Comparison of ENCODE assay signal across 14 cellular contexts in the genomic region with DNA sequence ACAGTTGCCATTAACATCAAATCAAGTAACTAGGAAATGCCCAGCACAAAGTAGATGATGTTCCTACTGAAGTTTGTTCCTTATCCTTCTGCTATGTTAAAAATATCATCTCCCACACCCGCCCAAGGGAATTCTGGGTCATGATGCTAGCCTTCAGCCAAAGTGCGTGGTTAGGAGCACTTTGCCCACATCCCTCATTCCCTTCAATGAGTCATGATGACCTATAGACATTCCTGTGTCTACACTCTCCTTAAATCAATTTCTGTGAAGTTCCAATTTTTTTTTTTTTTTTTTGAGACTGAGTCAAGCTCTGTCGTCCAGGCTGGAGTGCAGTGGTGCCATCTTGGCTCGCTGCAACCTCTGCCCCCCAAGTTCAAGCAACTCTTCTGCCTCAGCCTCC. TPM values are rescaled to one million over a fixed set of nuclear protein-coding genes. Genes with fewer than 3 reads are reported as not detected.
DNase-seq lines count a peak whose midpoint lies in the region; ATAC-seq, FAIRE-seq and TF ChIP-seq lines count a peak whose summit lies in the region.
"Had no signal": no experiment of that assay in that cellular context is flagged by ENCODE, and none has a peak within 500 bp of the region (broad histone marks: within the 10 kb centered on the region; RNA-seq: fewer than 3 reads in every experiment).

No MANE protein-coding gene starts in this region.

- H4K20me1 ChIP-seq in osteoblast (ENCODE audit: insufficient read depth, low read length) = no peaks in the 10 kb centered on the region
- H4K20me1 ChIP-seq in OCI-LY7 (ENCODE audit: insufficient read depth, low read length) = no peaks in the 10 kb centered on the region

- H3K36me3 ChIP-seq in BJ (ENCODE audit: control insufficient read depth, insufficient read depth, low read length) = no peaks in the 10 kb centered on the region
- H3K36me3 ChIP-seq in osteoblast (ENCODE audit: insufficient read depth, low read length) = no peaks in the 10 kb centered on the region
- H3K36me3 ChIP-seq in OCI-LY7 (ENCODE audit: insufficient read depth, low read length) = no peaks in the 10 kb centered on the region
- H3K36me3 ChIP-seq: pancreas had no signal

- H2AFZ ChIP-seq in osteoblast (ENCODE audit: low read length) = no peak overlapping the region
- H2AFZ ChIP-seq in OCI-LY7 (ENCODE audit: low read length) = no peak overlapping the region

- no peaks in the 10 kb centered on the region for H3K9me2 ChIP-seq in OCI-LY7 (ENCODE audit: insufficient read depth, low read length)

- intact Hi-C loops in OCI-LY7 (cut with micrococcal nuclease; ENCODE audit: unreplicated experiment) = no loop called here

- H3K9me3 ChIP-seq in osteoblast (ENCODE audit: low read depth, low read length) (no peaks in the 10 kb centered on the region), OCI-LY7 (ENCODE audit: low read length) (no peaks in the 10 kb centered on the region)
- H3K9me3 ChIP-seq: pancreas had no signal

- FAIRE-seq in frontal cortex (lab: Jason Lieb, UNC) = no peak
- FAIRE-seq: pancreas had no signal

- H3K4me3 ChIP-seq in BJ (ENCODE audit: low read depth, low read length) = no peak overlapping the region
- no peak overlapping the region for H3K4me3 ChIP-seq in cardiac fibroblast (replicated peaks in 1 of 2; ENCODE audit: low read depth in 2 of 2, low read length in 2 of 2)
- H3K4me3 ChIP-seq in osteoblast (ENCODE audit: insufficient read depth, low read length) = no peak overlapping the region
- no peak overlapping the region for H3K4me3 ChIP-seq in OCI-LY7 (ENCODE audit: low read depth, low read length, poor library complexity, severe bottlenecking)
- H3K4me3 ChIP-seq: pancreas had no signal

- H3K4me1 ChIP-seq in osteoblast (ENCODE audit: insufficient read depth, low read length) = peaks cover 40% of the 10 kb centered on the region
- H3K4me1 ChIP-seq in OCI-LY7 (ENCODE audit: insufficient read depth, low read length, poor library complexity, severe bottlenecking) = no peaks in the 10 kb centered on the region
- H3K4me1 ChIP-seq: pancreas had no signal

- POLR2A ChIA-PET in BJ (lab: Charles Lee) = interaction anchor here (0.6 kb wide), 2 partner anchors 134 to 886 kb away, joined by 3 to 5 read pairs; no protein-coding TSS in a partner anchor
- POLR2A ChIA-PET in OCI-LY7 (lab: Charles Lee) = no interaction called here

- TF ChIP-seq CTCF in BJ (IDR thresholded peaks at IDR 0.05; ENCODE audit: insufficient read depth, low read depth, low read length) (no peak), cardiac fibroblast (IDR thresholded peaks at IDR 0.05; ENCODE audit: low read depth, low read length) (no peak), osteoblast (IDR thresholded peaks at IDR 0.05; ENCODE audit: extremely low read depth, low read depth, low read length) (no peak), OCI-LY7 (conservative IDR thresholded peaks at IDR 0.05; ENCODE audit: low read length) (no peak)

- peak; percentile 87 for DNase-seq in BJ (ENCODE audit: low read depth)
- DNase-seq in M059J (ENCODE audit: low read depth) = peak; percentile 97
- DNase-seq in cardiac fibroblast (ENCODE audit: low read depth in 2 of 2) = peak; percentile 77 to 96
- DNase-seq in osteoblast (ENCODE audit: insufficient read length, low spot score, missing footprints) = peak; percentile 87
- no peak for DNase-seq in frontal cortex (ENCODE audit: low spot score in 2 of 2)
- no peak for DNase-seq in Ammon's horn (ENCODE audit: low spot score)
- DNase-seq in OCI-LY7 (ENCODE audit: low spot score) = no peak
- DNase-seq: activated CD4-positive, alpha-beta T cell treated with anti-CD3 and anti-CD28 coated beads, Interleukin-2, amount 50 U/mL, for 1 hour; CD4-positive, CD25-positive, alpha-beta regulatory T cell; NCI-H2029 treated with DMSO at 0.1 percent for 48 hours; pancreas had no signal

- BruUV-seq in OCI-LY7 (replicated peaks; lab: Mats Ljungman, UMichigan) = no TSS peak

- H3K27me3 ChIP-seq in BJ (ENCODE audit: control insufficient read depth, insufficient read depth, low read length) (no peaks in the 10 kb centered on the region), osteoblast (ENCODE audit: insufficient read depth, low read length) (no peaks in the 10 kb centered on the region)
- H3K27me3 ChIP-seq: pancreas had no signal

- ATAC-seq in HG02588 (IDR thresholded peaks at IDR 0.05; ENCODE audit: unreplicated experiment) = no peak
- ATAC-seq: pancreas had no signal

- peak overlapping the region; percentile 100 for H3K27ac ChIP-seq in osteoblast (ENCODE audit: low read depth, low read length)
- no peak overlapping the region for H3K27ac ChIP-seq in OCI-LY7 (ENCODE audit: low read depth, low read length, poor library complexity, severe bottlenecking)
- H3K27ac ChIP-seq: pancreas had no signal

- H3K4me2 ChIP-seq in osteoblast (ENCODE audit: insufficient read depth, low read length) (peak overlapping the region; percentile 53), OCI-LY7 (ENCODE audit: low read length) (no peak overlapping the region)

- H3K79me2 ChIP-seq in osteoblast (ENCODE audit: insufficient read depth, low read length) = peaks cover 4% of the 10 kb centered on the region
- no peaks in the 10 kb centered on the region for H3K79me2 ChIP-seq in OCI-LY7 (ENCODE audit: insufficient read depth, low read depth, low read length)

- CTCF ChIA-PET in BJ (lab: Yijun Ruan, JAX) (interaction anchor here (1.2 to 1.7 kb wide), 2 partner anchors 102 to 218 kb away, joined by 3 to 5 read pairs; no protein-coding TSS in a partner anchor), OCI-LY7 (lab: Charles Lee; ENCODE audit: unreplicated experiment) (no interaction called here)

RNA-seq across cellular contexts. Expression of a gene that starts 17.0 kb away (rescaled TPM):
- 0.02 TPM in 1 of 2 replicates, not detected in the other for polyA plus RNA-seq in BJ (2011; rRNA removed)
- not detected in 2 replicates for polyA minus RNA-seq in BJ (2011; rRNA and poly(A)+ RNA removed)
- total RNA-seq in M059J (2014; rRNA removed; shearing (Covaris generic)) = 0.07 TPM in 1 of 2 replicates, not detected in the other
- total RNA-seq in osteoblast (not detected in 2 replicates), frontal cortex (0.82 TPM), OCI-LY7 (2022) (not detected in 2 replicates)
- not detected in 2 replicates for total RNA-seq in OCI-LY7 (2014; rRNA removed; shearing (Covaris generic))
- total RNA-seq: activated T-helper 2 cell treated with anti-CD3 and anti-CD28 coated beads, Interferon-gamma antibody, Interleukin-2, Interleukin-4, amounts not matched to agents 10 μg/mL and 5 μg/mL and 100 μg/mL, durations not matched to agents 14 hours and 24 hours and 36 hours; CD4-positive, CD25-positive, alpha-beta regulatory T cell; mesenteric fat pad; pancreas had no signal
- polyA plus RNA-seq: CD4-positive, CD25-positive, alpha-beta regulatory T cell had no signal

Comparison
In these comparisons a context has a peak if more than half of its experiments do, and no peak if none do; other contexts are left out.
1. DNase-seq: peak in BJ (single experiment), M059J (single experiment), cardiac fibroblast (2 of 2) and osteoblast (single experiment); none in frontal cortex (0 of 2), Ammon's horn (single experiment) and OCI-LY7 (single experiment).